12 cellular contexts compared by ENCODE assay signal in the genomic region with DNA sequence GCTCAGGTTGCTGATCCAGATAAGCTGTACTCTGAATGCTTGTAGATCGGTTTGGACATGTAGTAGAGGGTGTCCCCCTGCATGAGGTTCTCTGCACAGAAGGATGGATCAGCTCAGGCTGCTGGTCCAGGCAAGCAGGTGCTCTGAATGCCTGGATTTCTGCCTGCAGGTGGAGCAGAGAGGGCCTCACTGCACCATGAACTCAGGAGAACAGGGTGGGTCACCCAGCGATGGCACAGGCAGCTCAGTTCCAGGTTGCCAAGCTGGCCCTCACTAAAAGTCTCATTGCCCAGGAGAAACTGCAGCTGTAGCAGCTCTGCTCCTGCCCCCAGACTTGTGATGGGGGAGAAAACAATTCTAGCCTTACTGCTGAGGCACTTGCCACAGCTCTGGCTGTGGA.
"Had no signal": no experiment of that assay in that cellular context is flagged by ENCODE, and none has a peak within 500 bp of the region (broad histone marks: within the 10 kb centered on the region; RNA-seq: fewer than 3 reads in every experiment).

No MANE protein-coding gene starts in this region.

- H3K9me3 ChIP-seq: right atrium auricular region, testis had no signal

- H3K4me1 Mint-ChIP-seq: naive thymus-derived CD8-positive, alpha-beta T cell had no signal

- H3K36me3 Mint-ChIP-seq: naive thymus-derived CD8-positive, alpha-beta T cell had no signal

- H3K27ac Mint-ChIP-seq: naive thymus-derived CD8-positive, alpha-beta T cell; stimulated activated naive CD8-positive, alpha-beta T cell treated with anti-CD3 and anti-CD28 coated beads, Interleukin-15, Interleukin-2, amounts not matched to agents 100 ng/mL and 50 ng/mL, for 24 hours had no signal

- H3K36me3 ChIP-seq: heart left ventricle, right atrium auricular region had no signal

- H3K4me1 ChIP-seq: heart left ventricle, right atrium auricular region, testis had no signal

- H3K9me3 Mint-ChIP-seq: stimulated activated naive CD8-positive, alpha-beta T cell treated with anti-CD3 and anti-CD28 coated beads, Interleukin-15, Interleukin-2, amounts not matched to agents 100 ng/mL and 50 ng/mL, for 24 hours had no signal

- DNase-seq: effector CD4-positive, alpha-beta T cell; foreskin melanocyte; heart left ventricle; hippocampal formation; naive thymus-derived CD8-positive, alpha-beta T cell; small intestine; stimulated activated CD4-positive, alpha-beta T cell treated with anti-CD3 and anti-CD28 coated beads, Interleukin-2, amount 100 ng/mL, for 48 hours; testis; trophoblast cell had no signal

- ATAC-seq: heart left ventricle; naive thymus-derived CD8-positive, alpha-beta T cell had no signal

- H3K4me3 ChIP-seq: coronary artery, heart left ventricle, right atrium auricular region, testis had no signal

- H3K4me3 Mint-ChIP-seq: naive thymus-derived CD8-positive, alpha-beta T cell; stimulated activated naive CD8-positive, alpha-beta T cell treated with anti-CD3 and anti-CD28 coated beads, Interleukin-15, Interleukin-2, amounts not matched to agents 100 ng/mL and 50 ng/mL, for 24 hours had no signal

- H3K27me3 ChIP-seq: heart left ventricle, right atrium auricular region, testis had no signal

- H3K27ac ChIP-seq: coronary artery, heart left ventricle, right atrium auricular region, testis had no signal

- H3K27me3 Mint-ChIP-seq: stimulated activated naive CD8-positive, alpha-beta T cell treated with anti-CD3 and anti-CD28 coated beads, Interleukin-15, Interleukin-2, amounts not matched to agents 100 ng/mL and 50 ng/mL, for 24 hours had no signal
